In genomic region chr16:23367564-23367963, GRCh38 we compare ENCODE assay signal across 7 cellular contexts.
"Had no signal": no experiment of that assay in that cellular context is flagged by ENCODE, and none has a peak within 500 bp of the region (broad histone marks: within the 10 kb centered on the region; RNA-seq: fewer than 3 reads in every experiment).

No MANE protein-coding gene starts in this region.

- H3K4me2 ChIP-seq: GM23338 had no signal

- H3K4me3 Mint-ChIP-seq: GM23338, H9, HFFc6, IgD-negative memory B cell had no signal

- H3K4me3 ChIP-seq: GM23338 had no signal

- H3K9me3 Mint-ChIP-seq: GM23338, H9, HFFc6, IgD-negative memory B cell had no signal

- H3K27ac ChIP-seq: HL-60 had no signal

- DNase-seq: H9, HCEC 1CT, HFFc6 had no signal

- H2AFZ ChIP-seq: GM23338 had no signal

- H3K36me3 Mint-ChIP-seq: IgD-negative memory B cell had no signal

- H3K27ac Mint-ChIP-seq: GM23338, HFFc6 had no signal

- ATAC-seq: GM23338, HepG2 had no signal
